1 cellular context compared by ENCODE assay signal in the genomic region with DNA sequence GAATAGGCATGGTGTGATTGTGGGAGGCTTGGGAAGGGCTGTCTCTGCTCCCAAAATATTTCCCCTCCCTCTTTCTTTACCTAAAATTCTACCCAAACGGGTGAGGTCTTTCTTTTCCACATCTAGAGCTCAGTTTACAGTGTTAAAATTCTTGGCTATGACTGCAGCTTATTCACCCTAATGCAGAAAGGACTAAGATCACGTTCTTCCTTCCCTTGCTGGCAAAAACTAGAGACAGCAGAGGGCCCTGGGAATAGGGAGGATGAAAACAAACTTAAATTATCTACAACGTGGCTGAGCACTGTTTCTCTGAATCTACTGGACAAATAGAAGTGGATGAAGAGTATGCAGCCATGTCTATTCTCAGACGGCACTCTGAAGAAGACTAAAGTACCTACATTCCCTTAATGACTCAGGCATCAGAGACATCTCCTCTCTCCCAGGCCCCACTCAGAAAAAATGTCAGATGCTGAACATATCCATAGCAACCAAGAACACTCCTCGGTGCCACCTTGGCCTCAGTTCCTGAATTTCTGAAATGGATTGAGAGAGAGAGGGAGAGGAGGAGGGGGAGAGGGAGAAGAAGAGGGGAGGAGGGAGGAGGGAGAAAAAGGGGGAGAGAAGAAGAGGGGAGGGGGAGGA.
A peak's percentile ranks its signal among the peaks of the same experiment; 100 is the strongest.
TF ChIP-seq lines count a peak whose summit lies in the region.

No MANE protein-coding gene starts in this region.

TF ChIP-seq in K562, 482 proteins besides CTCF, POLR2A, EP300 and RAD21 (continued from another document):
- TF ChIP-seq TBP (optimal IDR thresholded peaks at IDR 0.05; ENCODE audit: low read depth, low read length) (peak; percentile 68), RFX1 (IDR thresholded peaks at IDR 0.05) (peak; percentile 26; the same call in 1 of the 2 replicates), SFPQ (IDR thresholded peaks at IDR 0.05; ENCODE audit: low read depth, low read length) (no peak), NCOA1 (IDR thresholded peaks at IDR 0.05; ENCODE audit: low read depth) (no peak)
